ENCODE assay signal across 8 cellular contexts in the genomic region with DNA sequence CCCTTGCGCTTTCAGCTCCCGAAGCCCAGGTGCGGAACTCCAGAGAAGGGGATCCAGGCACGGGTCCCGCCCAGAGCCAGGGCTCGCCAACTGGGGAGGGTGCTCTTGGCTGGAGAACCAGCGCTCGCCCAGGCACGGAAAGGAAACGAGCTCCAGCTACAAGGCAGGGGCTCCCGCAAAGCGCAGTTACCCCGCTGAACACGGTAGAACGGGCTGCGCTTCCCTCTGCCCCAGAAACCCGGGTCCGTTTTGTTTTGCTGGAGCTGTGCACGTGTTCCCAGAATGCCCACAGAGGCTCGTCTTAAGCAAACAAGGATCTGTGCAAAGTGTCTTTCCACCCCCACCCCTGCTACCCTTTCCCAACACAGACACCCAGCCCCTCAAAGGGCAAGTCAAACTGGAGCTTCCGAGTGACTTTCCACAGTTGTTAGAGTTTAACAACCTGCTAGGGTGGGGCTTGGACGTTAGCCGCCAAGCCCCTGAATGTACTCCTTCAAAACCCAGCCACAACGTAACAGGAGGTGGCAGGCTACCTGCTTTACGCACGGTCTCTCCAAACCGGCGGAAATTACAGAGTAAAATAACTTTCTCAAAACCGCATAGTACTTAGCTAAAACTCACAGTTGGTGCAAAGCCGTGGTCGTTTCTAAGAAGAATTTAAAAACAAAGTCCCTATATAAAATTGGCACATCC. TPM values are rescaled to one million over a fixed set of nuclear protein-coding genes. Genes with fewer than 3 reads are reported as not detected.
DNase-seq lines count a peak whose midpoint lies in the region; ATAC-seq and TF ChIP-seq lines count a peak whose summit lies in the region.

No MANE protein-coding gene starts in this region.

- TF ChIP-seq EP300 in upper lobe of left lung (IDR thresholded peaks at IDR 0.05), result no peak

- POLR2A ChIA-PET in CD8-positive, alpha-beta T cell (lab: Charles Lee), result interaction anchor here (0.8 to 3.6 kb wide), 28 partner anchors 9 to 138 kb away, joined by 3 to 111 read pairs (median 5); a partner anchor contains a TSS
- POLR2A ChIA-PET in Panc1 (lab: Charles Lee), result interaction anchor here (0.6 kb wide), 1 partner anchor 41 kb away, joined by 3 read pairs; no protein-coding TSS in a partner anchor

- no peaks in the 10 kb centered on the region for H3K9me3 Mint-ChIP-seq in CD8-positive, alpha-beta T cell

- in situ Hi-C loops in Panc1 (cut with HindIII; ENCODE audit: low pct_unique_long_range_greater_than_20kb, low sequenced_read_pairs), result no loop called here

- H3K4me3 ChIP-seq in CD8-positive, alpha-beta T cell (ENCODE audit: low read depth, low read length), result peak overlapping the region; percentile 88
- H3K4me3 ChIP-seq in Panc1 (ENCODE audit: low read depth in 2 of 2, low read length in 2 of 2) (peak overlapping the region; percentile 46 to 66), upper lobe of left lung (peak overlapping the region; percentile 62 to 76 (median 66))

- peak; percentile 57 for ATAC-seq in CD8-positive, alpha-beta T cell
- ATAC-seq in HG02840 (IDR thresholded peaks at IDR 0.05; ENCODE audit: low FRiP score, unreplicated experiment) (peak; percentile 7), Panc1 (peak; percentile 54), omental fat pad (ENCODE audit: low FRiP score) (peak; percentile 26), upper lobe of left lung (ENCODE audit: low FRiP score in 2 of 2) (peak; percentile 59 to 64)

- no peaks in the 10 kb centered on the region for H3K27me3 ChIP-seq in CD8-positive, alpha-beta T cell (ENCODE audit: insufficient read depth, low read length)
- H3K27me3 ChIP-seq in Panc1 (ENCODE audit: control insufficient read depth, insufficient read depth, low read length) (no peaks in the 10 kb centered on the region), upper lobe of left lung (no peaks in the 10 kb centered on the region)

- H3K27me3 Mint-ChIP-seq in CD8-positive, alpha-beta T cell (ENCODE audit: low read depth), result no peaks in the 10 kb centered on the region

- H3K27ac ChIP-seq in CD8-positive, alpha-beta T cell (ENCODE audit: low read depth, low read length), result peak overlapping the region; percentile 99
- H3K27ac ChIP-seq in Panc1 (ENCODE audit: low read length) (no peak overlapping the region), upper lobe of left lung (peak overlapping the region; percentile 68 to 92 (median 88))

- H3K36me3 ChIP-seq in CD8-positive, alpha-beta T cell (ENCODE audit: insufficient read depth, low read length), result no peaks in the 10 kb centered on the region
- no peaks in the 10 kb centered on the region for H3K36me3 ChIP-seq in Panc1 (ENCODE audit: control insufficient read depth, insufficient read depth, low read length)
- H3K36me3 ChIP-seq in upper lobe of left lung, result no peaks in the 10 kb centered on the region

- H3K4me1 ChIP-seq in CD8-positive, alpha-beta T cell (ENCODE audit: insufficient read depth, low read length), result peaks cover 46% of the 10 kb centered on the region
- H3K4me1 ChIP-seq in Panc1 (ENCODE audit: control insufficient read depth, insufficient read depth, low read length) (no peaks in the 10 kb centered on the region), upper lobe of left lung (peaks cover 0 to 34% (median 23%) of the 10 kb centered on the region in 4 donors)

- TF ChIP-seq POLR2A in upper lobe of left lung (IDR thresholded peaks at IDR 0.05), result no peak

- WGBS in upper lobe of left lung, 2 donors, result 1% methylated on average over 11 to 25 of the region's 31 CpGs

- TF ChIP-seq CTCF in CD8-positive, alpha-beta T cell (IDR thresholded peaks at IDR 0.05), result no peak
- TF ChIP-seq CTCF in Panc1 (IDR thresholded peaks at IDR 0.05) (no peak), omental fat pad (IDR thresholded peaks at IDR 0.05) (no peak), upper lobe of left lung (IDR thresholded peaks at IDR 0.05) (no peak)

- CTCF ChIA-PET in CD8-positive, alpha-beta T cell (lab: Charles Lee), result interaction anchor here (0.8 to 2.5 kb wide), 22 partner anchors 9 to 152 kb away, joined by 3 to 36 read pairs (median 6); a partner anchor contains a TSS
- CTCF ChIA-PET in Panc1 (lab: Charles Lee), result interaction anchor here (1.2 kb wide), 1 partner anchor 53 kb away, joined by 3 read pairs; no protein-coding TSS in a partner anchor

- peaks cover 38% of the 10 kb centered on the region for H3K36me3 Mint-ChIP-seq in CD8-positive, alpha-beta T cell

- intact Hi-C loops in CD8-positive, alpha-beta T cell (cut with DNase I, micrococcal nuclease), result loop anchor here (1.0 to 5.0 kb wide), 4 partner anchors 21 to 453 kb away; a partner anchor contains a TSS
- intact Hi-C loops in Panc1 (cut with micrococcal nuclease; ENCODE audit: unreplicated experiment), result no loop called here

- DNase-seq in CD8-positive, alpha-beta T cell, result peak; percentile 41 to 85 (median 62)
- DNase-seq in Panc1 (ENCODE audit: low read depth, low spot score) (no peak), globus pallidus (ENCODE audit: low spot score) (peak; percentile 60), omental fat pad (ENCODE audit: low spot score) (peak; percentile 28), upper lobe of left lung (peak; percentile 50 to 83), NCI-H1436 treated with DMSO at 0.1 percent for 48 hours (lab: John Stamatoyannopoulos, UW) (no peak)
- DNase-seq in activated naive CD4-positive, alpha-beta T cell (lab: John Stamatoyannopoulos, UW), result peak; percentile 6 to 44 (median 19)

- BruUV-seq in Panc1 (replicated peaks; lab: Mats Ljungman, UMichigan), result no TSS peak

- H3K4me1 Mint-ChIP-seq in CD8-positive, alpha-beta T cell (ENCODE audit: low read depth), result peaks cover 64% of the 10 kb centered on the region

- H3K9me3 ChIP-seq in CD8-positive, alpha-beta T cell (ENCODE audit: low read length), result no peaks in the 10 kb centered on the region
- no peaks in the 10 kb centered on the region for H3K9me3 ChIP-seq in Panc1 (ENCODE audit: control insufficient read depth, insufficient read depth, low read depth, low read length)
- H3K9me3 ChIP-seq in upper lobe of left lung, result no peaks in the 10 kb centered on the region

- peak overlapping the region; percentile 99 for H3K4me3 Mint-ChIP-seq in CD8-positive, alpha-beta T cell

- H3K27ac Mint-ChIP-seq in CD8-positive, alpha-beta T cell, result peak overlapping the region; percentile 99

RNA-seq across cellular contexts. Expression of a gene that starts 0.8 kb away (rescaled TPM):
- 100 to 1,000 TPM; 162 to 177 TPM for total RNA-seq in CD8-positive, alpha-beta T cell
- total RNA-seq in Panc1 (2021; ENCODE audit: unreplicated experiment) (0.57 TPM), omental fat pad (10 to 100 TPM in 2 of 4 donors, 1 to 10 TPM in 2; 7.3 to 24.3 (median 14.0) TPM), upper lobe of left lung (1 to 10 TPM; 3.3 to 5.6 (median 4.9) TPM)
- 0.29 TPM for polyA plus RNA-seq in Panc1 (2012; ENCODE audit: insufficient read length)

Comparison
In these comparisons a context has a peak if more than half of its experiments do, and no peak if none do; other contexts are left out.
1. ATAC-seq: peak in every context shown above with its lines; median percentile 62 in upper lobe of left lung; 57 in CD8-positive, alpha-beta T cell; 54 in Panc1; 26 in omental fat pad; 7 in HG02840.
2. DNase-seq: peak in CD8-positive, alpha-beta T cell (7 of 7), activated naive CD4-positive, alpha-beta T cell (4 of 4), globus pallidus (single experiment), omental fat pad (single experiment) and upper lobe of left lung (2 of 2); none in Panc1 (single experiment) and NCI-H1436 treated with DMSO at 0.1 percent for 48 hours (single experiment).
3. RNA of a gene that starts 0.8 kb away (total RNA-seq): 162 to 177 TPM in CD8-positive, alpha-beta T cell; 7.3 to 24.3 TPM in omental fat pad, 3.3 to 5.6 TPM in upper lobe of left lung and 0.57 TPM in Panc1 (single experiment); every median in the first group is over 4 times any median in the second.
4. Peak in every context shown above with its lines, with median percentiles within 50 percentile points of each other: H3K4me3 ChIP-seq.